ENCODE assay signal across 9 cellular contexts in genomic region chr6:108947114-108947854, GRCh38.
DNase-seq lines count a peak whose midpoint lies in the region; ATAC-seq, FAIRE-seq and TF ChIP-seq lines count a peak whose summit lies in the region.
"Had no signal": no experiment of that assay in that cellular context is flagged by ENCODE, and none has a peak within 500 bp of the region (broad histone marks: within the 10 kb centered on the region; RNA-seq: fewer than 3 reads in every experiment).

No MANE protein-coding gene starts in this region.

- no peak overlapping the region for H3K4me3 ChIP-seq in RWPE2 (ENCODE audit: severe bottlenecking)
- peak overlapping the region in 2 of 3 donors; percentile 6 to 46 for H3K4me3 ChIP-seq in skeletal muscle tissue (ENCODE audit: low read length in 3 of 3)
- no peak overlapping the region for H3K4me3 ChIP-seq in WERI-Rb-1 (ENCODE audit: low read depth, low read length)

- peak; percentile 92 for ATAC-seq in RWPE2 (ENCODE audit: low read depth)

- peak overlapping the region; percentile 83 for H3K27ac ChIP-seq in RWPE2 (ENCODE audit: poor library complexity, severe bottlenecking)
- H3K27ac ChIP-seq in skeletal muscle tissue (ENCODE audit: low read depth, low read length): peak overlapping the region; percentile 85
- H3K27ac ChIP-seq in WERI-Rb-1: no peak overlapping the region

- FAIRE-seq in HTR-8/SVneo (lab: Jason Lieb, UNC) (no peak), GM12892 (lab: Jason Lieb, UNC) (no peak)
- FAIRE-seq: colon had no signal

- H3K27me3 ChIP-seq in RWPE2 (ENCODE audit: insufficient read depth, poor library complexity, severe bottlenecking) (no peaks in the 10 kb centered on the region), skeletal muscle tissue (ENCODE audit: control insufficient read depth in 3 of 3, insufficient read depth in 3 of 3, low read length in 3 of 3) (no peaks in the 10 kb centered on the region), WERI-Rb-1 (ENCODE audit: insufficient read depth, low read depth, severe bottlenecking) (no peaks in the 10 kb centered on the region)

- no peak for TF ChIP-seq CTCF in RWPE2 (IDR thresholded peaks at IDR 0.05; ENCODE audit: poor library complexity, severe bottlenecking)
- TF ChIP-seq CTCF in WERI-Rb-1 (IDR thresholded peaks at IDR 0.05; ENCODE audit: low read depth, low read length): no peak

- peak overlapping the region in 1 of 3 donors; percentile 73 for H3K9ac ChIP-seq in skeletal muscle tissue (ENCODE audit: low read depth in 1 of 3, low read length in 3 of 3)

- no peaks in the 10 kb centered on the region for H3K36me3 ChIP-seq in RWPE2 (ENCODE audit: low read depth)
- H3K36me3 ChIP-seq in skeletal muscle tissue (ENCODE audit: control insufficient read depth in 3 of 3, insufficient read depth in 3 of 3, low read length in 3 of 3): no peaks in the 10 kb centered on the region
- H3K36me3 ChIP-seq in WERI-Rb-1: no peaks in the 10 kb centered on the region

- DNase-seq in GM04504 (ENCODE audit: low read depth) (peak; percentile 81), RWPE2 (ENCODE audit: low spot score) (no peak), foreskin melanocyte (peak; percentile 92), HTR-8/SVneo (ENCODE audit: insufficient read length, low spot score) (no peak), WERI-Rb-1 (no peak), GM12892 (ENCODE audit: insufficient read length) (no peak), iPS-NIHi11 (ENCODE audit: low spot score) (no peak)

- no peaks in the 10 kb centered on the region for H3K9me3 ChIP-seq in RWPE2 (ENCODE audit: severe bottlenecking)
- H3K9me3 ChIP-seq in skeletal muscle tissue (ENCODE audit: control insufficient read depth in 3 of 3, low read length in 3 of 3): no peaks in the 10 kb centered on the region
- no peaks in the 10 kb centered on the region for H3K9me3 ChIP-seq in WERI-Rb-1 (ENCODE audit: severe bottlenecking)

- TF ChIP-seq POLR2A in GM12892 (IDR thresholded peaks at IDR 0.05; ENCODE audit: low read depth, low read length): no peak

- H3K4me1 ChIP-seq in RWPE2 (ENCODE audit: insufficient read depth, poor library complexity, severe bottlenecking): peaks cover 43% of the 10 kb centered on the region
- H3K4me1 ChIP-seq in skeletal muscle tissue (ENCODE audit: control insufficient read depth in 3 of 3, insufficient read depth in 3 of 3, low read length in 3 of 3): peaks cover 54 to 64% (median 56%) of the 10 kb centered on the region in 3 donors

Comparison
In these comparisons a context has a peak if more than half of its experiments do, and no peak if none do; other contexts are left out.
1. DNase-seq: peak in GM04504 (single experiment) and foreskin melanocyte (single experiment); none in RWPE2 (single experiment), HTR-8/SVneo (single experiment), WERI-Rb-1 (single experiment), GM12892 (single experiment) and iPS-NIHi11 (single experiment).
2. H3K4me3 ChIP-seq: peak in skeletal muscle tissue (2 of 3); none in RWPE2 (single experiment) and WERI-Rb-1 (single experiment).